ENCODE assay signal across 1 cellular context in the genomic region with DNA sequence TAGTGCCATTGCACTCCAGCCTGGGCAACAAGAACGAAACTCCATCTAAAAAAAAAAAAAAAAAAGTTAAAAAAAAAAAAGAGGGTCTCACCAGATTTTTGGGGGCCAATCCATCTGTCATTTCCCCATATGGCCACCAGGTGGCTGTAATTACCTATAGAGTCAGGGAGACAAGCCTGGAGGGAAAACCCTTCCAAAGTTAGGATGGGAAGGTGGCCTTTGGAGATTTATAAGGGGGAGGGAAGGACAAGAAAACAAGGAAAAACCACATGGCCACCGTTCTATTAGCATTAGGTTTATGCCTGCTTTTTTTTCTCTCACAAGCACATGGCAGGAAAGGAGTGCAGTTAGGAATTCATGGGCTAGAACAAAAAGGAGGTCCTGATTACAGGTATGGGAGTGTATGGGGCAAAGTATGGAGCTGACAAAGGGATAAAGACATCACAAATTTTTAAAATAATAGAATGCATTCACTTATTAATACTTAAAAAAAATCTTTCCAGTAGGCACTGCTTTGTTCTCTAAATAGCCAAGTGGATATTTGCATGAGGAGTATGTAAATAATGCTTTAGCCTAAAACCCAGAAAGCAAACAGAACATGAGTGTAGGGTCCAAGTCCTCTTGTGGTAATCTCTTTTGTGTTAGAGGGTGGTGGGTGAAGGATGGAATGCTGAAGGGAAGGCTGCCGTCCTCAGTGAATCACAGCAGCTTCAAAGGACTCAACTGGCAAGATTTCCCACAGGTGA.
TF ChIP-seq lines count a peak whose summit lies in the region.

No MANE protein-coding gene starts in this region.

TF ChIP-seq in GM12878, 131 proteins besides CTCF, POLR2A, EP300 and RAD21:
- TF ChIP-seq TCF12 (IDR thresholded peaks at IDR 0.05; ENCODE audit: low read depth, low read length): no peak
- no peak for TF ChIP-seq CBFB (IDR thresholded peaks at IDR 0.05; ENCODE audit: low read depth)
- no peak for TF ChIP-seq BHLHE40 (IDR thresholded peaks at IDR 0.05; ENCODE audit: borderline replicate concordance in 1 of 2, low read depth in 2 of 2, low read length in 1 of 2)
- TF ChIP-seq, protein P1, sequence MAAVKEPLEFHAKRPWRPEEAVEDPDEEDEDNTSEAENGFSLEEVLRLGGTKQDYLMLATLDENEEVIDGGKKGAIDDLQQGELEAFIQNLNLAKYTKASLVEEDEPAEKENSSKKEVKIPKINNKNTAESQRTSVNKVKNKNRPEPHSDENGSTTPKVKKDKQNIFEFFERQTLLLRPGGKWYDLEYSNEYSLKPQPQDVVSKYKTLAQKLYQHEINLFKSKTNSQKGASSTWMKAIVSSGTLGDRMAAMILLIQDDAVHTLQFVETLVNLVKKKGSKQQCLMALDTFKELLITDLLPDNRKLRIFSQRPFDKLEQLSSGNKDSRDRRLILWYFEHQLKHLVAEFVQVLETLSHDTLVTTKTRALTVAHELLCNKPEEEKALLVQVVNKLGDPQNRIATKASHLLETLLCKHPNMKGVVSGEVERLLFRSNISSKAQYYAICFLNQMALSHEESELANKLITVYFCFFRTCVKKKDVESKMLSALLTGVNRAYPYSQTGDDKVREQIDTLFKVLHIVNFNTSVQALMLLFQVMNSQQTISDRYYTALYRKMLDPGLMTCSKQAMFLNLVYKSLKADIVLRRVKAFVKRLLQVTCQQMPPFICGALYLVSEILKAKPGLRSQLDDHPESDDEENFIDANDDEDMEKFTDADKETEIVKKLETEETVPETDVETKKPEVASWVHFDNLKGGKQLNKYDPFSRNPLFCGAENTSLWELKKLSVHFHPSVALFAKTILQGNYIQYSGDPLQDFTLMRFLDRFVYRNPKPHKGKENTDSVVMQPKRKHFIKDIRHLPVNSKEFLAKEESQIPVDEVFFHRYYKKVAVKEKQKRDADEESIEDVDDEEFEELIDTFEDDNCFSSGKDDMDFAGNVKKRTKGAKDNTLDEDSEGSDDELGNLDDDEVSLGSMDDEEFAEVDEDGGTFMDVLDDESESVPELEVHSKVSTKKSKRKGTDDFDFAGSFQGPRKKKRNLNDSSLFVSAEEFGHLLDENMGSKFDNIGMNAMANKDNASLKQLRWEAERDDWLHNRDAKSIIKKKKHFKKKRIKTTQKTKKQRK (IDR thresholded peaks at IDR 0.05; ENCODE audit: low read depth, low read length): no peak
- no peak for TF ChIP-seq MXI1 (IDR thresholded peaks at IDR 0.05; ENCODE audit: low read depth, low read length)
- TF ChIP-seq FOXM1 (IDR thresholded peaks at IDR 0.05; ENCODE audit: low read depth, low read length): 0 out of 2 replicates have a peak, but pooled peaks have one; percentile 21
- TF ChIP-seq ETV6 (conservative IDR thresholded peaks at IDR 0.05 in 1 of 2, IDR thresholded peaks at IDR 0.05 in 1 of 2; ENCODE audit: borderline replicate concordance in 1 of 2, low read depth in 1 of 2): no peak
- TF ChIP-seq ZNF384 (IDR thresholded peaks at IDR 0.05; ENCODE audit: borderline replicate concordance, low read depth, low read length): peak; percentile 68
- no peak for TF ChIP-seq DPF2 (IDR thresholded peaks at IDR 0.05)
- TF ChIP-seq PAX5 (IDR thresholded peaks at IDR 0.05; ENCODE audit: borderline replicate concordance, low read depth, low read length): no peak
- TF ChIP-seq ZBTB40 (IDR thresholded peaks at IDR 0.05; ENCODE audit: borderline replicate concordance): no peak
- TF ChIP-seq ZNF24 (IDR thresholded peaks at IDR 0.05): no peak
- 0 out of 2 replicates have a peak, but pooled peaks have one; percentile 4 for TF ChIP-seq HDGF (IDR thresholded peaks at IDR 0.05)
- peak; percentile 75; the same call in 1 of the 2 replicates for TF ChIP-seq SMC3 (IDR thresholded peaks at IDR 0.05; ENCODE audit: borderline replicate concordance, low read length)
- peak; percentile 78 for TF ChIP-seq NBN (IDR thresholded peaks at IDR 0.05)
- TF ChIP-seq KDM1A (IDR thresholded peaks at IDR 0.05; ENCODE audit: borderline replicate concordance): no peak
- TF ChIP-seq SRF (IDR thresholded peaks at IDR 0.05; ENCODE audit: low read depth in 2 of 2, low read length in 2 of 2): no peak
- no peak for TF ChIP-seq MAX (IDR thresholded peaks at IDR 0.05; ENCODE audit: low read depth, low read length)
- TF ChIP-seq HCFC1 (IDR thresholded peaks at IDR 0.05; ENCODE audit: low read length): no peak
- TF ChIP-seq USF1 (IDR thresholded peaks at IDR 0.05; ENCODE audit: borderline replicate concordance, extremely low read length, insufficient read depth, low read depth, low read length): no peak
- TF ChIP-seq GABPA (IDR thresholded peaks at IDR 0.05; ENCODE audit: low read depth): no peak
- no peak for TF ChIP-seq KAT2A (conservative IDR thresholded peaks at IDR 0.05; ENCODE audit: control insufficient read depth, low read depth, low read length)
- TF ChIP-seq TARDBP (IDR thresholded peaks at IDR 0.05; ENCODE audit: borderline replicate concordance): no peak
- TF ChIP-seq IKZF1 (conservative IDR thresholded peaks at IDR 0.05): no peak
- no peak for TF ChIP-seq SMAD1 (IDR thresholded peaks at IDR 0.05; ENCODE audit: low read depth, partially characterized antibody)
- 0 out of 2 replicates have a peak, but pooled peaks have one; percentile 32 for TF ChIP-seq YY1 (IDR thresholded peaks at IDR 0.05; ENCODE audit: low read depth, low read length)
- TF ChIP-seq GATAD2B (conservative IDR thresholded peaks at IDR 0.05; ENCODE audit: low read depth): no peak
